In genomic region chr3:187920871-187921270, GRCh38 we compare ENCODE assay signal across 1 cellular context.
TF ChIP-seq lines count a peak whose summit lies in the region.

No MANE protein-coding gene starts in this region.

TF ChIP-seq in GM23338, 12 proteins besides CTCF, POLR2A, EP300 and RAD21:
- TF ChIP-seq CREB1 (CRISPR knock-in tag; IDR thresholded peaks at IDR 0.05; ENCODE audit: low read depth) (no peak), EZH2phosphoT487 (IDR thresholded peaks at IDR 0.05; ENCODE audit: unreplicated experiment) (no peak), STAT1 (IDR thresholded peaks at IDR 0.05; ENCODE audit: unreplicated experiment) (no peak), EZH2 (IDR thresholded peaks at IDR 0.05; ENCODE audit: low read depth, unreplicated experiment) (no peak)
